Comparison of ENCODE assay signal across 8 cellular contexts in genomic region chr13:20182231-20182846, GRCh38. TPM values are rescaled to one million over a fixed set of nuclear protein-coding genes. Genes with fewer than 3 reads are reported as not detected.
DNase-seq lines count a peak whose midpoint lies in the region; ATAC-seq and TF ChIP-seq lines count a peak whose summit lies in the region.

No MANE protein-coding gene starts in this region.

- no peaks in the 10 kb centered on the region for H3K9me2 ChIP-seq in Karpas-422 (replicated peaks; ENCODE audit: insufficient read depth, low read length)

- H3K9me3 Mint-ChIP-seq in activated naive CD8-positive, alpha-beta T cell treated with anti-CD3 and anti-CD28 coated beads for 36 hours, result no peaks in the 10 kb centered on the region
- no peaks in the 10 kb centered on the region for H3K9me3 Mint-ChIP-seq in activated T-helper 2 cell treated with anti-CD3 and anti-CD28 coated beads, Interferon-gamma antibody, Interleukin-2, Interleukin-4, amounts not matched to agents 10 μg/mL and 5 μg/mL and 100 μg/mL, durations not matched to agents 14 hours and 24 hours and 36 hours

- intact Hi-C loops in psoas muscle (cut with DNase I), result no loop called here
- intact Hi-C loops in activated T-helper 2 cell treated with anti-CD3 and anti-CD28 coated beads, Interferon-gamma antibody, Interleukin-2, Interleukin-4, amounts not matched to agents 10 μg/mL and 5 μg/mL and 100 μg/mL, durations not matched to agents 14 hours and 24 hours and 36 hours (cut with micrococcal nuclease), result loop anchor here (1.0 kb wide), 1 partner anchor 307 kb away; no protein-coding TSS in a partner anchor

- H3K27ac ChIP-seq in DND-41 (ENCODE audit: low read length) (no peak overlapping the region), Karpas-422 (ENCODE audit: low read length) (no peak overlapping the region), cardiac muscle cell (no peak overlapping the region), psoas muscle (no peak overlapping the region)

- no peak overlapping the region for H3K4me2 ChIP-seq in DND-41 (ENCODE audit: insufficient read depth, low read length)
- no peak overlapping the region for H3K4me2 ChIP-seq in Karpas-422 (ENCODE audit: low read depth, low read length, poor library complexity, severe bottlenecking)

- H3K4me3 ChIP-seq in DND-41 (ENCODE audit: low read depth in 1 of 2, low read length in 2 of 2) (no peak overlapping the region), Karpas-422 (ENCODE audit: low read length) (no peak overlapping the region), cardiac muscle cell (no peak overlapping the region), psoas muscle (no peak overlapping the region)

- 25 to 27% (median 25%) methylated on average over 5 of the region's 5 CpGs for WGBS in psoas muscle, 3 donors

- H3K27me3 ChIP-seq in DND-41 (ENCODE audit: insufficient read depth, low read length, poor library complexity), result no peaks in the 10 kb centered on the region
- H3K27me3 ChIP-seq in Karpas-422 (ENCODE audit: low read length), result no peaks in the 10 kb centered on the region
- no peaks in the 10 kb centered on the region for H3K27me3 ChIP-seq in cardiac muscle cell
- peaks cover 0 to 50% (median 6%) of the 10 kb centered on the region in 3 donors for H3K27me3 ChIP-seq in psoas muscle (ENCODE audit: insufficient read depth in 3 of 3, low read length in 2 of 3)

- peaks cover 42% of the 10 kb centered on the region for H3K27me3 Mint-ChIP-seq in activated naive CD8-positive, alpha-beta T cell treated with anti-CD3 and anti-CD28 coated beads for 36 hours
- H3K27me3 Mint-ChIP-seq in activated T-helper 2 cell treated with anti-CD3 and anti-CD28 coated beads, Interferon-gamma antibody, Interleukin-2, Interleukin-4, amounts not matched to agents 10 μg/mL and 5 μg/mL and 100 μg/mL, durations not matched to agents 14 hours and 24 hours and 36 hours (ENCODE audit: low read depth), result peaks cover 45% of the 10 kb centered on the region

- H4K20me1 ChIP-seq in DND-41 (ENCODE audit: insufficient read depth, low read length), result no peaks in the 10 kb centered on the region
- H4K20me1 ChIP-seq in Karpas-422 (ENCODE audit: insufficient read depth, low read depth, low read length), result no peaks in the 10 kb centered on the region

- H3K4me1 Mint-ChIP-seq in activated naive CD8-positive, alpha-beta T cell treated with anti-CD3 and anti-CD28 coated beads for 36 hours, result no peaks in the 10 kb centered on the region
- no peaks in the 10 kb centered on the region for H3K4me1 Mint-ChIP-seq in activated T-helper 2 cell treated with anti-CD3 and anti-CD28 coated beads, Interferon-gamma antibody, Interleukin-2, Interleukin-4, amounts not matched to agents 10 μg/mL and 5 μg/mL and 100 μg/mL, durations not matched to agents 14 hours and 24 hours and 36 hours (ENCODE audit: low read depth)

- ATAC-seq in DND-41 (ENCODE audit: insufficient read depth, low read depth) (peak; percentile 97), GM21390 (IDR thresholded peaks at IDR 0.05; ENCODE audit: unreplicated experiment) (peak; percentile 85), psoas muscle (peak; percentile 73 to 88 (median 88))

- no peaks in the 10 kb centered on the region for H3K36me3 Mint-ChIP-seq in activated naive CD8-positive, alpha-beta T cell treated with anti-CD3 and anti-CD28 coated beads for 36 hours
- no peaks in the 10 kb centered on the region for H3K36me3 Mint-ChIP-seq in activated T-helper 2 cell treated with anti-CD3 and anti-CD28 coated beads, Interferon-gamma antibody, Interleukin-2, Interleukin-4, amounts not matched to agents 10 μg/mL and 5 μg/mL and 100 μg/mL, durations not matched to agents 14 hours and 24 hours and 36 hours (ENCODE audit: low read depth)

- H3K27ac Mint-ChIP-seq in activated naive CD8-positive, alpha-beta T cell treated with anti-CD3 and anti-CD28 coated beads for 36 hours, result no peak overlapping the region
- H3K27ac Mint-ChIP-seq in activated T-helper 2 cell treated with anti-CD3 and anti-CD28 coated beads, Interferon-gamma antibody, Interleukin-2, Interleukin-4, amounts not matched to agents 10 μg/mL and 5 μg/mL and 100 μg/mL, durations not matched to agents 14 hours and 24 hours and 36 hours, result no peak overlapping the region

- H3K9me3 ChIP-seq in DND-41 (ENCODE audit: insufficient read depth, low read length, severe bottlenecking), result no peaks in the 10 kb centered on the region
- no peaks in the 10 kb centered on the region for H3K9me3 ChIP-seq in Karpas-422 (ENCODE audit: low read length)
- H3K9me3 ChIP-seq in cardiac muscle cell (ENCODE audit: low read depth), result no peaks in the 10 kb centered on the region
- no peaks in the 10 kb centered on the region for H3K9me3 ChIP-seq in psoas muscle

- H3K4me3 Mint-ChIP-seq in activated naive CD8-positive, alpha-beta T cell treated with anti-CD3 and anti-CD28 coated beads for 36 hours, result no peak overlapping the region
- H3K4me3 Mint-ChIP-seq in activated T-helper 2 cell treated with anti-CD3 and anti-CD28 coated beads, Interferon-gamma antibody, Interleukin-2, Interleukin-4, amounts not matched to agents 10 μg/mL and 5 μg/mL and 100 μg/mL, durations not matched to agents 14 hours and 24 hours and 36 hours (ENCODE audit: low read depth), result no peak overlapping the region

- peak; percentile 64 for DNase-seq in DND-41
- peak; percentile 90 for DNase-seq in Karpas-422
- peak; percentile 24 for DNase-seq in OCI-M2 (lab: John Stamatoyannopoulos, UW; ENCODE audit: unreplicated experiment)
- peak; percentile 34 for DNase-seq in activated naive CD8-positive, alpha-beta T cell treated with anti-CD3 and anti-CD28 coated beads for 36 hours
- peak; percentile 84 to 87 for DNase-seq in cardiac muscle cell (ENCODE audit: low read depth in 1 of 2, low spot score in 1 of 2)
- DNase-seq in psoas muscle, result no peak
- DNase-seq in activated T-helper 2 cell treated with anti-CD3 and anti-CD28 coated beads, Interferon-gamma antibody, Interleukin-2, Interleukin-4, amounts not matched to agents 10 μg/mL and 5 μg/mL and 100 μg/mL, durations not matched to agents 14 hours and 24 hours and 36 hours (ENCODE audit: low spot score), result no peak

- H3K4me1 ChIP-seq in DND-41 (ENCODE audit: insufficient read depth, low read length) (no peaks in the 10 kb centered on the region), Karpas-422 (ENCODE audit: low read length) (peaks cover 20% of the 10 kb centered on the region), cardiac muscle cell (ENCODE audit: low read depth) (peaks cover 13% of the 10 kb centered on the region), psoas muscle (no peaks in the 10 kb centered on the region)

- H3K36me3 ChIP-seq in DND-41 (ENCODE audit: insufficient read depth, low read length) (no peaks in the 10 kb centered on the region), Karpas-422 (ENCODE audit: insufficient read depth, low read length) (no peaks in the 10 kb centered on the region), cardiac muscle cell (no peaks in the 10 kb centered on the region), psoas muscle (ENCODE audit: insufficient read depth in 1 of 2, low read depth in 1 of 2) (no peaks in the 10 kb centered on the region)

- H3K79me2 ChIP-seq in DND-41 (ENCODE audit: insufficient read depth, low read length), result no peaks in the 10 kb centered on the region
- H3K79me2 ChIP-seq in Karpas-422 (ENCODE audit: low read length), result no peaks in the 10 kb centered on the region

- H3K9ac ChIP-seq in DND-41 (ENCODE audit: low read depth, low read length) (no peak overlapping the region), Karpas-422 (ENCODE audit: low read length) (no peak overlapping the region)

- no peak overlapping the region for H2AFZ ChIP-seq in DND-41 (ENCODE audit: low read depth, low read length)
- H2AFZ ChIP-seq in Karpas-422 (ENCODE audit: low read length), result no peak overlapping the region

- peak; percentile 88 for TF ChIP-seq CTCF in DND-41 (IDR thresholded peaks at IDR 0.05; ENCODE audit: borderline replicate concordance, extremely low read depth, low read length, poor library complexity, severe bottlenecking)
- peak; percentile 89 for TF ChIP-seq CTCF in cardiac muscle cell (IDR thresholded peaks at IDR 0.05; ENCODE audit: low read depth, low read length)
- peak; percentile 83 for TF ChIP-seq CTCF in psoas muscle (IDR thresholded peaks at IDR 0.05)

RNA-seq across cellular contexts. Expression of gene GJB2, which starts 10.4 kb away (rescaled TPM):
- total RNA-seq in Karpas-422 (2014; rRNA removed; shearing (Covaris generic); ENCODE audit: low replicate concordance), result not detected in 2 replicates
- 1 to 10 TPM; 1.8 to 2.1 TPM for total RNA-seq in activated naive CD8-positive, alpha-beta T cell treated with anti-CD3 and anti-CD28 coated beads for 36 hours
- 2.9 and 5.9 TPM in 2 replicates for total RNA-seq in cardiac muscle cell
- polyA plus RNA-seq in cardiac muscle cell, result 4.7 and 6.6 TPM in 2 replicates
- total RNA-seq in psoas muscle, result under 1 TPM in 2 of 4 donors, not detected in 2; 0.11 to 0.26 TPM
- under 1 TPM; 0.07 to 0.47 (median 0.26) TPM for polyA plus RNA-seq in psoas muscle
- 2.3 and 2.7 TPM in 2 replicates for total RNA-seq in activated T-helper 2 cell treated with anti-CD3 and anti-CD28 coated beads, Interferon-gamma antibody, Interleukin-2, Interleukin-4, amounts not matched to agents 10 μg/mL and 5 μg/mL and 100 μg/mL, durations not matched to agents 14 hours and 24 hours and 36 hours

RNA-seq across cellular contexts. Expression of gene GJA3, which starts 21.5 kb away (rescaled TPM):
- total RNA-seq in Karpas-422 (2014; rRNA removed; shearing (Covaris generic); ENCODE audit: low replicate concordance), result 5.0 and 5.8 TPM in 2 replicates
- total RNA-seq in activated naive CD8-positive, alpha-beta T cell treated with anti-CD3 and anti-CD28 coated beads for 36 hours, result 1 to 10 TPM; 1.0 TPM
- total RNA-seq in cardiac muscle cell (189 and 201 TPM in 2 replicates), psoas muscle (under 1 TPM in 1 of 4 donors, not detected in 3; 0.06 TPM)
- polyA plus RNA-seq in cardiac muscle cell (123 and 136 TPM in 2 replicates), psoas muscle (under 1 TPM in 1 of 3 donors, not detected in 2; 0.01 TPM)
- total RNA-seq in activated T-helper 2 cell treated with anti-CD3 and anti-CD28 coated beads, Interferon-gamma antibody, Interleukin-2, Interleukin-4, amounts not matched to agents 10 μg/mL and 5 μg/mL and 100 μg/mL, durations not matched to agents 14 hours and 24 hours and 36 hours, result 0.05 and 0.07 TPM in 2 replicates

RNA-seq across cellular contexts. Expression of gene GJB6, which starts 49.8 kb away (rescaled TPM):
- not detected in 2 replicates for total RNA-seq in Karpas-422 (2014; rRNA removed; shearing (Covaris generic); ENCODE audit: low replicate concordance)
- total RNA-seq in activated naive CD8-positive, alpha-beta T cell treated with anti-CD3 and anti-CD28 coated beads for 36 hours, result 1 to 10 TPM; 7.7 to 8.7 TPM
- total RNA-seq in cardiac muscle cell (not detected in 2 replicates), psoas muscle (not detected)
- polyA plus RNA-seq in cardiac muscle cell (not detected in 2 replicates), psoas muscle (under 1 TPM in 1 of 3 donors, not detected in 2; 0.03 TPM)
- 1.7 TPM in 2 replicates for total RNA-seq in activated T-helper 2 cell treated with anti-CD3 and anti-CD28 coated beads, Interferon-gamma antibody, Interleukin-2, Interleukin-4, amounts not matched to agents 10 μg/mL and 5 μg/mL and 100 μg/mL, durations not matched to agents 14 hours and 24 hours and 36 hours

Comparison
In these comparisons a context has a peak if more than half of its experiments do, and no peak if none do; other contexts are left out.
1. DNase-seq: peak in DND-41 (single experiment), Karpas-422 (single experiment), OCI-M2 (single experiment), activated naive CD8-positive, alpha-beta T cell treated with anti-CD3 and anti-CD28 coated beads for 36 hours (single experiment) and cardiac muscle cell (2 of 2); none in psoas muscle (0 of 2) and activated T-helper 2 cell treated with anti-CD3 and anti-CD28 coated beads, Interferon-gamma antibody, Interleukin-2, Interleukin-4, amounts not matched to agents 10 μg/mL and 5 μg/mL and 100 μg/mL, durations not matched to agents 14 hours and 24 hours and 36 hours (single experiment).
2. RNA of gene GJA3, which starts 21.5 kb away (total RNA-seq): 189 to 201 TPM in cardiac muscle cell; 5.0 to 5.8 TPM in Karpas-422, 1.0 TPM in activated naive CD8-positive, alpha-beta T cell treated with anti-CD3 and anti-CD28 coated beads for 36 hours, 0.05 to 0.07 TPM in activated T-helper 2 cell treated with anti-CD3 and anti-CD28 coated beads, Interferon-gamma antibody, Interleukin-2, Interleukin-4, amounts not matched to agents 10 μg/mL and 5 μg/mL and 100 μg/mL, durations not matched to agents 14 hours and 24 hours and 36 hours and 0.06 TPM in psoas muscle; every median in the first group is over 10 times any median in the second.
3. Peak in every context shown above with its lines, with median percentiles within 50 percentile points of each other: ATAC-seq and CTCF ChIP-seq.